24 cellular contexts compared by ENCODE assay signal in the genomic region with DNA sequence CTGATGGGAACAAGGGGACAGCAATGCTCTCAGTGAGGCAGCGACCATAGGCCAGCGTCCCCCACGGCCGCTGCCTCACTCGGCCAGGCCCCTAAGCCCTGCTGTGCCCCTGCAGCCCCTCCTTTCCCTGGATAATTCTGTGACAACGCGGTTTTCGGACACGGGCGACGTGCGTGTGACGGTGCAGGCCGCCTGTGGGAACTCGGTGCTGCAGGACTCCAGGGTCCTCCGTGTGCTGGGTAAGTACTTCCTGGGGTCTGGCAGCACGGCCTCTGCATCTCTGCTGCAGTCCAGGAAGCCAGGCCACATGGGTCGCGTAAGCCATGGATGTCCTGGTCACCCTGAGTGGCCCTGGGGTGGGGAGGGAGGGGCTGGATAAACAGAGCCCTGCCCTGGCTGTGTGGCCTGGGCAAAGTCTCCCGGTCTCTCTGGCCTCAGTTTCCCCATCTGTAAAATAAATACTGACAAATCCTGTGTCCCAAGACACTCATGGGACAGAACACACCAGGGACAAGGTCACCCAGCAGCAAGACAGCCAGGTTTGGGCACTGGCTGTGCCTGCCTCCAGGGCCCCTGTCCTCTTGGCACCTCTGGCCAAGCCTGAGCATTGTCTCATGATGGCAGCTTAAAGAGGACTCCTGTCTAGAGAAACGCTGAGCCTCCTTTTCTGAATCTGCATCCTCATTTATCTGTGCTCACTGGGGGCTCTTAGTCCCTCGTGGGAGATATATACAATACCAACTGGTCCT.
DNase-seq lines count a peak whose midpoint lies in the region; ATAC-seq, FAIRE-seq and TF ChIP-seq lines count a peak whose summit lies in the region.
"Had no signal": no experiment of that assay in that cellular context is flagged by ENCODE, and none has a peak within 500 bp of the region (broad histone marks: within the 10 kb centered on the region; RNA-seq: fewer than 3 reads in every experiment).

No MANE protein-coding gene starts in this region.

- H2BK120ac ChIP-seq in H1 (replicated peaks; ENCODE audit: low read depth, low read length) = no peak overlapping the region

- 0 out of 2 replicates have a peak overlapping the region, but pooled peaks have one; percentile 14 for H4K8ac ChIP-seq in H1 (ENCODE audit: extremely low read depth, insufficient read depth, low read length)

- no peak overlapping the region for H3K18ac ChIP-seq in H1 (ENCODE audit: extremely low read depth, low read length)

- no peak overlapping the region for H2BK20ac ChIP-seq in H1 (ENCODE audit: low read length)

- CTCF ChIA-PET in H1 (lab: Charles Lee; ENCODE audit: partially characterized antibody) = interaction anchor here (0.9 to 1.6 kb wide), 2 partner anchors 11 to 22 kb away, joined by 3 to 4 read pairs; no protein-coding TSS in a partner anchor

- H3K4me3 ChIP-seq in right atrium auricular region (no peak overlapping the region), right cardiac atrium (ENCODE audit: low read length) (no peak overlapping the region), H1 (ENCODE audit: extremely low read depth in 1 of 4, insufficient read depth in 2 of 4, low read depth in 3 of 4, low read length in 4 of 4) (no peak overlapping the region)
- H3K4me3 ChIP-seq: BLaER1, GM12878 had no signal

- no peak overlapping the region for H4K91ac ChIP-seq in H1 (replicated peaks; ENCODE audit: insufficient read length, low read length)

- intact Hi-C loops in Right ventricle myocardium superior (cut with DNase I) = no loop called here
- intact Hi-C loops in right cardiac atrium (cut with DNase I) = loop anchor here in 1 of 4 donors (10.0 kb wide), 1 partner anchor 262 kb away; no protein-coding TSS in a partner anchor
- intact Hi-C loops in left cardiac atrium (cut with DNase I) = no loop called here

- H3K4ac ChIP-seq in H1 (replicated peaks; ENCODE audit: insufficient read length, low read depth, low read length) = no peak overlapping the region

- POLR2A ChIA-PET in H1 (lab: Charles Lee; ENCODE audit: partially characterized antibody) = no interaction called here

- H2AFZ ChIP-seq in H1 (ENCODE audit: low read length) = no peak overlapping the region

- no peak overlapping the region for H2BK12ac ChIP-seq in H1 (ENCODE audit: low read depth, low read length)

- H3K23ac ChIP-seq in H1 (ENCODE audit: insufficient read length) = no peak overlapping the region

- H2AK5ac ChIP-seq in H1 (ENCODE audit: low read depth, low read length) = no peak overlapping the region

- 86% methylated on average over 22 of the region's 22 CpGs for WGBS in right cardiac atrium
- 87% methylated on average over 18 of the region's 22 CpGs; no CpG with 5 or more reads in 1 of the 2 experiments for WGBS in H1 (ENCODE audit: extremely low coverage in 1 of 2, insufficient coverage in 1 of 2, insufficient read length in 1 of 2, insufficient replicate concordance in 2 of 2, low coverage in 1 of 2, low lambda C conversion rate in 2 of 2, missing lambda C conversion rate in 1 of 2), 2 experiments

- peaks cover 10% of the 10 kb centered on the region; the same call in 1 of the 2 replicates for H3K23me2 ChIP-seq in H1 (ENCODE audit: low read depth, low read length)

- H4K20me1 ChIP-seq in H1 (replicated peaks in 1 of 2; ENCODE audit: control insufficient read depth in 1 of 2, insufficient read depth in 2 of 2, low read length in 2 of 2) = peaks cover 0 to 6% of the 10 kb centered on the region in 2 experiments
- H4K20me1 ChIP-seq: BLaER1 had no signal

- H3K27ac ChIP-seq in right atrium auricular region (no peak overlapping the region), right cardiac atrium (ENCODE audit: low read length) (no peak overlapping the region), H1 (ENCODE audit: low read depth, low read length) (no peak overlapping the region)
- H3K27ac ChIP-seq: BLaER1 had no signal

- TF ChIP-seq RAD21 in H1 (IDR thresholded peaks at IDR 0.05 in 1 of 2, conservative IDR thresholded peaks at IDR 0.05 in 1 of 2; ENCODE audit: low read depth in 2 of 2, low read length in 2 of 2) = no peak

- DNase-seq in Right ventricle myocardium superior = peak; percentile 30
- DNase-seq in right atrium auricular region (ENCODE audit: low spot score) = no peak
- DNase-seq in right cardiac atrium = peak in 2 of 3 donors; percentile 14 to 31
- no peak for DNase-seq in left cardiac atrium
- no peak for DNase-seq in H1 (ENCODE audit: low read depth in 1 of 2, low spot score in 2 of 2)
- no peak for DNase-seq in NCI-H510A (lab: John Stamatoyannopoulos, UW)
- no peak for DNase-seq in T-helper 9 cell
- DNase-seq: 8988T; BE2C; CD4-positive, alpha-beta memory T cell; CD4-positive, CD25-positive, alpha-beta regulatory T cell; CD8-positive, alpha-beta memory T cell; COR-L47; DMS 273 treated with DMSO at 0.1 percent for 48 hours; DMS153; DMS53; DMS79; DND-41; GDM1 had no signal

- no peak overlapping the region for H3K4me2 ChIP-seq in H1 (ENCODE audit: insufficient read depth in 1 of 2, low read depth in 2 of 2, low read length in 2 of 2)
- H3K4me2 ChIP-seq: BLaER1 had no signal

- H3K9me3 ChIP-seq in right atrium auricular region (no peaks in the 10 kb centered on the region), right cardiac atrium (ENCODE audit: control insufficient read depth, low read length) (no peaks in the 10 kb centered on the region), H1 (ENCODE audit: insufficient read depth in 2 of 2, low read depth in 1 of 2, low read length in 1 of 2) (no peaks in the 10 kb centered on the region)
- H3K9me3 ChIP-seq: BE2C, BLaER1 had no signal

- H3K4me1 ChIP-seq in right atrium auricular region = no peaks in the 10 kb centered on the region
- no peaks in the 10 kb centered on the region for H3K4me1 ChIP-seq in right cardiac atrium (ENCODE audit: control insufficient read depth, insufficient read depth, low read length)
- H3K4me1 ChIP-seq in H1 (replicated peaks in 1 of 4; ENCODE audit: control insufficient read depth in 3 of 4, insufficient read depth in 4 of 4, low read length in 3 of 4) = no peaks in the 10 kb centered on the region
- H3K4me1 ChIP-seq: BE2C had no signal

- H4K5ac ChIP-seq in H1 (ENCODE audit: insufficient read length, low read depth, low read length) = no peak overlapping the region

- no peak overlapping the region for H2BK15ac ChIP-seq in H1 (ENCODE audit: low read length)

- no peaks in the 10 kb centered on the region for H3K27me3 ChIP-seq in right atrium auricular region
- H3K27me3 ChIP-seq in right cardiac atrium (ENCODE audit: control insufficient read depth, insufficient read depth) = no peaks in the 10 kb centered on the region
- no peaks in the 10 kb centered on the region for H3K27me3 ChIP-seq in H1 (replicated peaks in 1 of 4; ENCODE audit: control insufficient read depth in 3 of 4, extremely low read depth in 1 of 4, insufficient read depth in 3 of 4, low read length in 3 of 4)
- H3K27me3 ChIP-seq: BE2C, BLaER1 had no signal

- H3K36me3 ChIP-seq in right atrium auricular region (no peaks in the 10 kb centered on the region), H1 (ENCODE audit: control insufficient read depth in 2 of 4, insufficient read depth in 4 of 4, low read length in 3 of 4) (no peaks in the 10 kb centered on the region)
- H3K36me3 ChIP-seq: BE2C had no signal

- no peak for FAIRE-seq in H1 (lab: Jason Lieb, UNC)
- FAIRE-seq: A204.1, GM12878, GM12892, GM18507 had no signal

- no peaks in the 10 kb centered on the region for H3K79me2 ChIP-seq in H1 (ENCODE audit: control insufficient read depth in 1 of 2, insufficient read depth in 2 of 2, low read length in 2 of 2)

- no peak for TF ChIP-seq EP300 in H1 (IDR thresholded peaks at IDR 0.05; ENCODE audit: borderline replicate concordance in 1 of 2, low read depth in 2 of 2, low read length in 2 of 2)

- H3K79me1 ChIP-seq in H1 (ENCODE audit: low read depth, low read length) = no peaks in the 10 kb centered on the region

- no peak overlapping the region for H3K56ac ChIP-seq in H1 (replicated peaks; ENCODE audit: insufficient read length, low read depth, low read length)

- no peak overlapping the region for H3K14ac ChIP-seq in H1 (ENCODE audit: insufficient read length)

- H3K9ac ChIP-seq in H1 (replicated peaks in 1 of 4; ENCODE audit: extremely low read depth in 1 of 4, low read depth in 3 of 4, low read length in 3 of 4) = no peak overlapping the region
- H3K9ac ChIP-seq: BLaER1 had no signal

- H2BK5ac ChIP-seq in H1 (ENCODE audit: low read depth, low read length) = no peak overlapping the region

- TF ChIP-seq CTCF in right atrium auricular region (IDR thresholded peaks at IDR 0.05) = no peak
- no peak for TF ChIP-seq CTCF in H1 (IDR thresholded peaks at IDR 0.05; ENCODE audit: control extremely low read depth in 1 of 3, insufficient read depth in 1 of 3, low read depth in 1 of 3, low read length in 3 of 3)

- ATAC-seq in Right ventricle myocardium superior (ENCODE audit: poor library complexity) = no peak
- ATAC-seq in right cardiac atrium = no peak
- ATAC-seq in left cardiac atrium = no peak
- ATAC-seq: GM12878 had no signal

- TF ChIP-seq POLR2A in H1 (IDR thresholded peaks at IDR 0.05; ENCODE audit: control extremely low read depth in 1 of 2, low read depth in 2 of 2, low read length in 2 of 2) = no peak

TF ChIP-seq in H1, 55 proteins besides CTCF, POLR2A, EP300 and RAD21:
- TF ChIP-seq CHD1 (IDR thresholded peaks at IDR 0.05; ENCODE audit: low read depth, low read length) = no peak
- no peak for TF ChIP-seq JUND (IDR thresholded peaks at IDR 0.05; ENCODE audit: low read length)
- TF ChIP-seq GTF2F1 (IDR thresholded peaks at IDR 0.05; ENCODE audit: borderline replicate concordance, low read depth, low read length) = no peak
- no peak for TF ChIP-seq YY1 (IDR thresholded peaks at IDR 0.05; ENCODE audit: low read depth, low read length)
- no peak for TF ChIP-seq RBBP5 (IDR thresholded peaks at IDR 0.05; ENCODE audit: borderline replicate concordance, low read depth, low read length)

Comparison
In these comparisons a context has a peak if more than half of its experiments do, and no peak if none do; other contexts are left out.
1. DNase-seq: peak in Right ventricle myocardium superior (single experiment) and right cardiac atrium (2 of 3); none in right atrium auricular region (single experiment), left cardiac atrium (single experiment), H1 (0 of 2), NCI-H510A (single experiment) and T-helper 9 cell (single experiment).